17 cellular contexts compared by ENCODE assay signal in genomic region chr11:61881397-61881796, GRCh38. TPM values are rescaled to one million over a fixed set of nuclear protein-coding genes. Genes with fewer than 3 reads are reported as not detected.
A peak's percentile ranks its signal among the peaks of the same experiment; 100 is the strongest.
DNase-seq lines count a peak whose midpoint lies in the region; ATAC-seq, FAIRE-seq and TF ChIP-seq lines count a peak whose summit lies in the region.
"Had no signal": no experiment of that assay in that cellular context is flagged by ENCODE, and none has a peak within 500 bp of the region (broad histone marks: within the 10 kb centered on the region; RNA-seq: fewer than 3 reads in every experiment).

No MANE protein-coding gene starts in this region.

- peak overlapping the region; percentile 90 for H3K27ac Mint-ChIP-seq in stimulated activated memory B cell treated with anti-CD40 and anti-IgM and Interleukin-4, amounts not matched to agents 10 μg/mL and 1 μg/mL and 100 μg/mL, for 72 hours
- H3K27ac Mint-ChIP-seq: type B pancreatic cell had no signal

- no peak overlapping the region for H4K5ac ChIP-seq in IMR-90 (ENCODE audit: low read depth, low read length)

- peak overlapping the region; percentile 3 for H2AK9ac ChIP-seq in IMR-90 (replicated peaks; ENCODE audit: low read depth, low read length, poor library complexity)

- peaks cover 10 to 56% of the 10 kb centered on the region in 2 experiments for H3K79me1 ChIP-seq in IMR-90 (ENCODE audit: low read depth in 1 of 2, low read length in 2 of 2)

- peak overlapping the region; percentile 1 for H3K4me3 Mint-ChIP-seq in stimulated activated memory B cell treated with anti-CD40 and anti-IgM and Interleukin-4, amounts not matched to agents 10 μg/mL and 1 μg/mL and 100 μg/mL, for 72 hours
- H3K4me3 Mint-ChIP-seq: type B pancreatic cell had no signal

- in situ Hi-C loops in IMR-90 (cut with MboI; ENCODE audit: low sequenced_read_pairs) (no loop called here), K562 (cut with MboI) (no loop called here)

- no peaks in the 10 kb centered on the region for H3K9me3 Mint-ChIP-seq in stimulated activated memory B cell treated with anti-CD40 and anti-IgM and Interleukin-4, amounts not matched to agents 10 μg/mL and 1 μg/mL and 100 μg/mL, for 72 hours
- H3K9me3 Mint-ChIP-seq: type B pancreatic cell had no signal

- H4K8ac ChIP-seq in IMR-90 (ENCODE audit: low read depth in 2 of 2, low read length in 2 of 2) = no peak overlapping the region

- no peak for ATAC-seq in IMR-90 (ENCODE audit: low read depth)
- peak; percentile 45 for ATAC-seq in K562
- ATAC-seq in stimulated activated memory B cell treated with anti-CD40 and anti-IgM and Interleukin-4, amounts not matched to agents 10 μg/mL and 1 μg/mL and 100 μg/mL, for 72 hours = no peak

- intact Hi-C loops in IMR-90 (cut with micrococcal nuclease) = no loop called here
- intact Hi-C loops in K562 (cut with micrococcal nuclease) = no loop called here

- H3K4me3 ChIP-seq in IMR-90 (ENCODE audit: insufficient read depth, low read depth, low read length) = no peak overlapping the region
- no peak overlapping the region for H3K4me3 ChIP-seq in K562
- peak overlapping the region; percentile 12 for H3K4me3 ChIP-seq in iPS-18a (ENCODE audit: low read length)

- no peak overlapping the region for H3K4me2 ChIP-seq in IMR-90 (ENCODE audit: low read depth, low read length)
- H3K4me2 ChIP-seq in K562 (ENCODE audit: insufficient read depth, low read length) = no peak overlapping the region

- H3K27me3 ChIP-seq in IMR-90 (ENCODE audit: control insufficient read depth, insufficient read depth, low read length) (no peaks in the 10 kb centered on the region), K562 (ENCODE audit: control insufficient read depth in 2 of 2, insufficient read depth in 2 of 2, low read length in 2 of 2) (no peaks in the 10 kb centered on the region), iPS-18a (ENCODE audit: control insufficient read depth, insufficient read depth, low read length) (no peaks in the 10 kb centered on the region)

- H3K36me3 ChIP-seq in IMR-90 (ENCODE audit: control insufficient read depth, insufficient read depth, low read length) (peaks cover 19% of the 10 kb centered on the region), K562 (ENCODE audit: control insufficient read depth, insufficient read depth, low read length) (peaks cover 25% of the 10 kb centered on the region; the same call in 2 of the 3 replicates), iPS-18a (ENCODE audit: control insufficient read depth, low read depth, low read length) (no peaks in the 10 kb centered on the region)

- peaks cover 21% of the 10 kb centered on the region; the same call in 1 of the 2 replicates for H4K20me1 ChIP-seq in IMR-90 (ENCODE audit: insufficient read depth, low read length)
- 0 out of 2 replicates have a peak, but pooled peaks cover 7% of the 10 kb centered on the region for H4K20me1 ChIP-seq in K562 (replicated peaks; ENCODE audit: control insufficient read depth, insufficient read depth, low read length)

- TF ChIP-seq CTCF in IMR-90 (conservative IDR thresholded peaks at IDR 0.05; ENCODE audit: low read depth, low read length) (no peak), K562 (IDR thresholded peaks at IDR 0.05 in 2 of 3, conservative IDR thresholded peaks at IDR 0.05 in 1 of 3; ENCODE audit: insufficient read depth in 2 of 3, low read depth in 1 of 3, low read length in 3 of 3) (no peak)

- CTCF ChIA-PET in IMR-90 (lab: Yijun Ruan, JAX) (interaction anchor here (0.6 to 1.9 kb wide), 3 partner anchors 66 to 227 kb away, joined by 3 to 6 read pairs (median 3); no protein-coding TSS in a partner anchor), K562 (lab: Yijun Ruan, JAX; ENCODE audit: low intra/inter-chr PET ratio) (no interaction called here)

- no peak overlapping the region for H2BK15ac ChIP-seq in IMR-90 (ENCODE audit: low read depth, low read length)

- H3K9ac ChIP-seq in IMR-90 (ENCODE audit: low read depth, low read length) (no peak overlapping the region), K562 (ENCODE audit: insufficient read depth in 1 of 2, low read depth in 2 of 2, low read length in 2 of 2) (peak overlapping the region; percentile 11 to 28; a peak in 2 of 4 replicates), iPS-18a (ENCODE audit: low read length) (no peak overlapping the region)

- H4K91ac ChIP-seq in IMR-90 (ENCODE audit: insufficient read depth, low read depth, low read length) = no peak overlapping the region

- no peak overlapping the region for H3K18ac ChIP-seq in IMR-90 (ENCODE audit: low read depth, low read length)

- H3K4me1 ChIP-seq in IMR-90 (ENCODE audit: control insufficient read depth, insufficient read depth, low read length) (peaks cover 1% of the 10 kb centered on the region), K562 (replicated peaks in 1 of 2; ENCODE audit: control insufficient read depth in 2 of 2, insufficient read depth in 2 of 2, low read length in 2 of 2) (peaks cover 18 to 59% of the 10 kb centered on the region in 2 experiments; a peak in 4 of 5 replicates), iPS-18a (ENCODE audit: control insufficient read depth, low read depth, low read length) (peaks cover 21% of the 10 kb centered on the region)

- H3K27me3 Mint-ChIP-seq in stimulated activated memory B cell treated with anti-CD40 and anti-IgM and Interleukin-4, amounts not matched to agents 10 μg/mL and 1 μg/mL and 100 μg/mL, for 72 hours = no peaks in the 10 kb centered on the region
- H3K27me3 Mint-ChIP-seq: type B pancreatic cell had no signal

- H3K14ac ChIP-seq in IMR-90 (replicated peaks; ENCODE audit: low read depth, low read length) = peak overlapping the region; percentile 6; the same call in 1 of the 2 replicates

- no peak overlapping the region for H2BK5ac ChIP-seq in IMR-90 (ENCODE audit: low read depth, low read length, poor library complexity, severe bottlenecking)

- H2BK120ac ChIP-seq in IMR-90 (ENCODE audit: low read depth, low read length) = no peak overlapping the region

- dilution Hi-C loops in IMR-90 (cut with HindIII; ENCODE audit: low sequenced_read_pairs, unreplicated experiment) = no loop called here

- H3K9me1 ChIP-seq in IMR-90 (ENCODE audit: insufficient read depth, low read length) = peaks cover 18% of the 10 kb centered on the region
- peaks cover 7% of the 10 kb centered on the region for H3K9me1 ChIP-seq in K562 (ENCODE audit: control insufficient read depth, insufficient read depth, low read length)

- no peaks in the 10 kb centered on the region for H3K9me3 ChIP-seq in IMR-90 (ENCODE audit: control insufficient read depth, insufficient read depth, low read length)
- no peaks in the 10 kb centered on the region for H3K9me3 ChIP-seq in K562 (replicated peaks; ENCODE audit: control insufficient read depth, insufficient read depth, low read depth, low read length)
- no peaks in the 10 kb centered on the region for H3K9me3 ChIP-seq in iPS-18a (ENCODE audit: control insufficient read depth, low read depth, low read length)

- no peak overlapping the region for H2BK20ac ChIP-seq in IMR-90 (ENCODE audit: low read depth, low read length)

- DNase-seq in IMR-90 (no peak), K562 (ENCODE audit: extremely low read depth in 1 of 4, low spot score in 3 of 4) (no peak), GM19240 (ENCODE audit: insufficient read length, low spot score) (no peak), HTR-8/SVneo (ENCODE audit: insufficient read length, low spot score) (no peak), NCI-H187 treated with DMSO at 0.1 percent for 48 hours (lab: John Stamatoyannopoulos, UW) (no peak)
- DNase-seq in activated T-cell treated with anti-CD3 and anti-CD28 coated beads, Interleukin-2, amount 50 U/mL, for 48 hours = no peak
- DNase-seq: cortex of kidney, DMS 273 treated with DMSO at 0.1 percent for 48 hours, erythroblast, glutamatergic neuron, islet precursor cell, NCI-H446, SIG-M5, small intestine had no signal

- peaks cover 69% of the 10 kb centered on the region for H3K4me1 Mint-ChIP-seq in stimulated activated memory B cell treated with anti-CD40 and anti-IgM and Interleukin-4, amounts not matched to agents 10 μg/mL and 1 μg/mL and 100 μg/mL, for 72 hours

- TF ChIP-seq RAD21 in IMR-90 (IDR thresholded peaks at IDR 0.05; ENCODE audit: low read length) (no peak), K562 (CRISPR knock-in tag; conservative IDR thresholded peaks at IDR 0.05 in 1 of 2, IDR thresholded peaks at IDR 0.05 in 1 of 2) (no peak)

- no CpG with 5 or more reads among the region's 3 CpGs for WGBS in IMR-90 (ENCODE audit: extremely low coverage in 2 of 2, insufficient read length in 1 of 2), 2 experiments
- WGBS in K562 (ENCODE audit: insufficient coverage, low coverage, missing lambda C conversion rate) = 58% methylated on average over 3 of the region's 3 CpGs

- peaks cover 23% of the 10 kb centered on the region for H3K36me3 Mint-ChIP-seq in stimulated activated memory B cell treated with anti-CD40 and anti-IgM and Interleukin-4, amounts not matched to agents 10 μg/mL and 1 μg/mL and 100 μg/mL, for 72 hours
- H3K36me3 Mint-ChIP-seq: type B pancreatic cell had no signal

- no peak overlapping the region for H3K56ac ChIP-seq in IMR-90 (ENCODE audit: extremely low read depth, insufficient read depth, low read length)

- H3K27ac ChIP-seq in IMR-90 (ENCODE audit: insufficient read depth, low read length) (no peak overlapping the region), K562 (ENCODE audit: extremely low read depth, low read depth, low read length) (peak overlapping the region; percentile 47; the same call in 2 of the 3 replicates), iPS-18a (ENCODE audit: low read length) (no peak overlapping the region)

- no peak for TF ChIP-seq POLR2A in IMR-90 (IDR thresholded peaks at IDR 0.05; ENCODE audit: low read depth, low read length)
- no peak for TF ChIP-seq POLR2A in K562 (conservative IDR thresholded peaks at IDR 0.05)

- no peak overlapping the region; the same call in 1 of the 2 replicates for H3K4ac ChIP-seq in IMR-90 (ENCODE audit: low read depth, low read length)

- FAIRE-seq in K562 (lab: Jason Lieb, UNC) (peak; percentile 49), HTR-8/SVneo (lab: Jason Lieb, UNC) (no peak)
- FAIRE-seq: small intestine had no signal

- POLR2A ChIA-PET in IMR-90 (lab: Charles Lee; ENCODE audit: unreplicated experiment) (no interaction called here), K562 (lab: Yijun Ruan, JAX) (interaction anchor here (0.6 to 2.3 kb wide), 10 partner anchors 11 to 277 kb away, joined by 3 to 9 read pairs (median 3); partner anchors contain the start of genes BEST1 and FTH1)

- no peak overlapping the region for H2AK5ac ChIP-seq in IMR-90 (ENCODE audit: low read depth, low read length)

- peaks cover 17% of the 10 kb centered on the region for H3K79me2 ChIP-seq in K562 (ENCODE audit: control insufficient read depth, insufficient read depth, low read length)

- H2AFZ ChIP-seq in IMR-90 (replicated peaks; ENCODE audit: low read length, poor library complexity) = no peak overlapping the region
- H2AFZ ChIP-seq in K562 (ENCODE audit: low read depth, low read length) = no peak overlapping the region

- BruUV-seq in IMR-90 (replicated peaks; lab: Mats Ljungman, UMichigan) (no TSS peak), K562 (replicated peaks; lab: Mats Ljungman, UMichigan) (no TSS peak)

- no peak for TF ChIP-seq EP300 in K562 (IDR thresholded peaks at IDR 0.05; ENCODE audit: low read length)

- H3K23ac ChIP-seq in IMR-90 (ENCODE audit: low read depth, low read length) = no peak overlapping the region

RNA-seq across cellular contexts. Expression of gene FADS3, which starts 9.9 kb away (rescaled TPM):
- 38.0 and 54.5 TPM in 2 replicates for total RNA-seq in IMR-90 (2012; rRNA removed)
- polyA plus RNA-seq in IMR-90 (2012; rRNA removed) = 110 and 147 TPM in 2 replicates
- 34.0 and 101 TPM in 2 replicates for polyA plus RNA-seq in IMR-90 (2012; cell fraction: cytosol; rRNA removed)
- polyA plus RNA-seq in IMR-90 (2012; cell fraction: nucleus; rRNA removed; ENCODE audit: low replicate concordance) = 556 and 1,224 TPM in 2 replicates
- total RNA-seq in K562 (2011; cell fraction: chromatin; rRNA removed; ENCODE audit: low replicate concordance) = 196 and 689 TPM in 2 replicates
- 626 and 786 TPM in 2 replicates for total RNA-seq in K562 (2011; cell fraction: nucleolus; rRNA removed)
- total RNA-seq in K562 (2011; cell fraction: nucleoplasm; rRNA removed) = 287 and 362 TPM in 2 replicates
- 92.7 and 125 TPM in 2 replicates for total RNA-seq in K562 (2014; rRNA removed)
- 18.6 and 32.4 TPM in 2 replicates for total RNA-seq in K562 (2014; rRNA removed; fragmentation: Illumina TruSeq; extraction: Trizol)
- 55.1 and 55.3 TPM in 2 replicates for total RNA-seq in K562 (2015; rRNA removed; fragmentation: Illumina TruSeq; extraction: Trizol)
- total RNA-seq in K562 (2021) = 105 and 106 TPM in 2 replicates
- 148 and 226 TPM in 2 replicates for polyA plus RNA-seq in K562 (2011; rRNA removed)
- 155 and 315 TPM in 2 replicates for polyA plus RNA-seq in K562 (2011; cell fraction: cytosol; rRNA removed)
- polyA plus RNA-seq in K562 (2011; cell fraction: nucleus; rRNA removed) = 2,057 and 2,412 TPM in 2 replicates
- polyA plus RNA-seq in K562 (2012) = 65.8 and 82.0 TPM in 2 replicates
- 92.0 and 101 TPM in 2 replicates for polyA plus RNA-seq in K562 (2014; fragmentation: Illumina TruSeq; extraction: Trizol)
- 1 to 10 TPM in 1 of 2 experiments, under 1 TPM in 1; 0.97 to 3.3 TPM for polyA plus RNA-seq in K562 (2014; fragmentation: Nextera tagmentation; extraction: Ambion mirVana)
- 133 and 139 TPM in 2 replicates for polyA plus RNA-seq in K562 (2014; rRNA removed)
- 33.8 and 64.4 TPM in 2 replicates for polyA minus RNA-seq in K562 (2011; rRNA and poly(A)+ RNA removed)
- polyA minus RNA-seq in K562 (2011; cell fraction: cytosol; rRNA and poly(A)+ RNA removed) = 109 and 120 TPM in 2 replicates
- 200 TPM in 2 replicates for polyA minus RNA-seq in K562 (2011; cell fraction: nucleus; rRNA and poly(A)+ RNA removed)

RNA-seq across cellular contexts. Expression of gene RAB3IL1, which starts 36.0 kb away (rescaled TPM):
- 0.28 and 0.72 TPM in 2 replicates for total RNA-seq in IMR-90 (2012; rRNA removed)
- polyA plus RNA-seq in IMR-90 (2012; rRNA removed) = 1.9 TPM in 2 replicates
- polyA plus RNA-seq in IMR-90 (2012; cell fraction: cytosol; rRNA removed) = 0.84 and 2.4 TPM in 2 replicates
- polyA plus RNA-seq in IMR-90 (2012; cell fraction: nucleus; rRNA removed; ENCODE audit: low replicate concordance) = 2.7 and 2.8 TPM in 2 replicates
- 21.2 and 46.4 TPM in 2 replicates for total RNA-seq in K562 (2011; cell fraction: chromatin; rRNA removed; ENCODE audit: low replicate concordance)
- 27.3 and 33.0 TPM in 2 replicates for total RNA-seq in K562 (2011; cell fraction: nucleolus; rRNA removed)
- total RNA-seq in K562 (2011; cell fraction: nucleoplasm; rRNA removed) = 19.3 and 24.0 TPM in 2 replicates
- 17.6 and 19.8 TPM in 2 replicates for total RNA-seq in K562 (2014; rRNA removed)
- 2.0 and 3.7 TPM in 2 replicates for total RNA-seq in K562 (2014; rRNA removed; fragmentation: Illumina TruSeq; extraction: Trizol)
- 8.9 and 10.3 TPM in 2 replicates for total RNA-seq in K562 (2015; rRNA removed; fragmentation: Illumina TruSeq; extraction: Trizol)
- 42.6 and 46.2 TPM in 2 replicates for total RNA-seq in K562 (2021)
- polyA plus RNA-seq in K562 (2011; rRNA removed) = 15.5 and 17.7 TPM in 2 replicates
- polyA plus RNA-seq in K562 (2011; cell fraction: cytosol; rRNA removed) = 18.3 and 41.7 TPM in 2 replicates
- polyA plus RNA-seq in K562 (2011; cell fraction: nucleus; rRNA removed) = 25.8 and 42.6 TPM in 2 replicates
- 15.9 and 29.1 TPM in 2 replicates for polyA plus RNA-seq in K562 (2012)
- 25.1 and 31.8 TPM in 2 replicates for polyA plus RNA-seq in K562 (2014; fragmentation: Illumina TruSeq; extraction: Trizol)
- polyA plus RNA-seq in K562 (2014; fragmentation: Nextera tagmentation; extraction: Ambion mirVana) = under 1 TPM; 0.15 to 0.25 TPM
- polyA plus RNA-seq in K562 (2014; rRNA removed) = 28.2 and 29.7 TPM in 2 replicates
- polyA minus RNA-seq in K562 (2011; rRNA and poly(A)+ RNA removed) = 6.1 and 11.2 TPM in 2 replicates
- 22.8 and 26.0 TPM in 2 replicates for polyA minus RNA-seq in K562 (2011; cell fraction: cytosol; rRNA and poly(A)+ RNA removed)
- 13.3 and 13.9 TPM in 2 replicates for polyA minus RNA-seq in K562 (2011; cell fraction: nucleus; rRNA and poly(A)+ RNA removed)

RNA-seq across cellular contexts. Expression of gene FADS2, which starts 53.3 kb away (rescaled TPM):
- 31.9 and 33.3 TPM in 2 replicates for total RNA-seq in IMR-90 (2012; rRNA removed)
- polyA plus RNA-seq in IMR-90 (2012; rRNA removed) = 88.4 and 98.4 TPM in 2 replicates
- polyA plus RNA-seq in IMR-90 (2012; cell fraction: cytosol; rRNA removed) = 45.4 and 87.9 TPM in 2 replicates
- 69.4 and 94.9 TPM in 2 replicates for polyA plus RNA-seq in IMR-90 (2012; cell fraction: nucleus; rRNA removed; ENCODE audit: low replicate concordance)
- total RNA-seq in K562 (2011; cell fraction: chromatin; rRNA removed; ENCODE audit: low replicate concordance) = 49.3 and 107 TPM in 2 replicates
- 68.6 and 70.4 TPM in 2 replicates for total RNA-seq in K562 (2011; cell fraction: nucleolus; rRNA removed)
- total RNA-seq in K562 (2011; cell fraction: nucleoplasm; rRNA removed) = 66.5 and 86.0 TPM in 2 replicates
- total RNA-seq in K562 (2014; rRNA removed) = 13.2 and 17.7 TPM in 2 replicates
- total RNA-seq in K562 (2014; rRNA removed; fragmentation: Illumina TruSeq; extraction: Trizol) = 14.5 and 16.2 TPM in 2 replicates
- 11.5 and 12.0 TPM in 2 replicates for total RNA-seq in K562 (2015; rRNA removed; fragmentation: Illumina TruSeq; extraction: Trizol)
- 28.6 and 30.4 TPM in 2 replicates for total RNA-seq in K562 (2021)
- 42.8 and 57.1 TPM in 2 replicates for polyA plus RNA-seq in K562 (2011; rRNA removed)
- 45.6 and 51.9 TPM in 2 replicates for polyA plus RNA-seq in K562 (2011; cell fraction: cytosol; rRNA removed)
- polyA plus RNA-seq in K562 (2011; cell fraction: nucleus; rRNA removed) = 34.1 and 48.4 TPM in 2 replicates
- 27.8 and 43.6 TPM in 2 replicates for polyA plus RNA-seq in K562 (2012)
- polyA plus RNA-seq in K562 (2014; fragmentation: Illumina TruSeq; extraction: Trizol) = 33.9 and 39.7 TPM in 2 replicates
- 1 to 10 TPM; 2.9 to 5.3 TPM for polyA plus RNA-seq in K562 (2014; fragmentation: Nextera tagmentation; extraction: Ambion mirVana)
- polyA plus RNA-seq in K562 (2014; rRNA removed) = 23.9 and 27.2 TPM in 2 replicates
- 38.9 and 48.8 TPM in 2 replicates for polyA minus RNA-seq in K562 (2011; rRNA and poly(A)+ RNA removed)
- 21.3 and 32.6 TPM in 2 replicates for polyA minus RNA-seq in K562 (2011; cell fraction: cytosol; rRNA and poly(A)+ RNA removed)
- polyA minus RNA-seq in K562 (2011; cell fraction: nucleus; rRNA and poly(A)+ RNA removed) = 10.5 and 15.2 TPM in 2 replicates

Comparison
In these comparisons a context has a peak if more than half of its experiments do, and no peak if none do; other contexts are left out.
1. H3K9ac ChIP-seq: peak in K562 (2 of 2); none in IMR-90 (single experiment) and iPS-18a (single experiment).